In the genomic region with DNA sequence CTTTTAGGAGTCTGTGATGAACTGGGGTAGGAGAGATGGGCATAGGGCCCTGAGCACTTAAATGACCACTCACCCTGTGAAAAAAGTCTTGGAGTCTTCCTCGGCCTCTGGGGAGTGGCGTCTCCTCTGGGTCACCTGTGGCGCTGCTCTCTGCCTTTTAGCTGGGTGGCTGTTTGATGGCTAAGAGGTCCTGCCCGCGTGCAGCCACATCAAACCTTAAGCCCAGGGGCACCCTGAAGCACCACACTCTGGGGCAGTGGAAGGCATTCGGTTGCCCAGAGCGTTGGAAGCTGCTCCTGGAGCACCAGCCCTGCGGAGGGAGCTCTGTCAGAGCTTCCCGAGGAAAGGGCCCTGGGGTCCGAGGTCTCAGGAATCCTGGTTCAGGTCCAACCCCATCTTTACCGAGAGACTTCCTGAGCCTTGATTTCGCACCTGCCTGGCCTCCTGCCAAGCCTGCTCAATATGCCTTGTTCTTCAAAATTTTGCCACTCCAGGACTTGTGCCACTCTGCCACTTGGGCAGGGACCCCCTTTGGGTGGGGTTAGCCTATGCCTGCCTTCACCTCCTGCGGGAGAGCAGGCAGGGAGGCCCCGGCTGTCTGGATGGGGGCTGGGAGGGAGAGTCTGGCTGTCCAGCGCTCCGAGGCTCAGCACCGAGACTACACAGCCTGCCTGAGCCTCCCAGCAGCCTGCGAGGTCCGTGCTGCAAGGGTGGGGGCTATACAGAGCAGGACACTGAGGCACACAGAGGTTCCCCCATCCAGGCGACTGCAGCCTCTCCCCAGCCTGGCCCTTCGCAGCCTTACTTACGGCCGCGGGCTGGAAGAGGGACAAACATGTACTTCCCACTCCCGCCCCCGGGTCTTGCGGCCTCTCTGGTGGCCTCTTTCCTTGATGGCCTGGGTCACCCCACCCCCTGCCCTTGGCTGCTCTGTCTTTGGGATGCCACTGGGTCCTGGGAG, we compare ENCODE assay signal across 28 cellular contexts.
DNase-seq lines count a peak whose midpoint lies in the region; ATAC-seq and TF ChIP-seq lines count a peak whose summit lies in the region.
"Had no signal": no experiment of that assay in that cellular context is flagged by ENCODE, and none has a peak within 500 bp of the region (broad histone marks: within the 10 kb centered on the region; RNA-seq: fewer than 3 reads in every experiment).

No MANE protein-coding gene starts in this region.

- no peak overlapping the region for H3K4ac ChIP-seq in mesendoderm (ENCODE audit: low read depth, low read length)

- H3K79me1 ChIP-seq in mesendoderm (ENCODE audit: low read length), result no peaks in the 10 kb centered on the region

- H3K79me2 ChIP-seq in mesendoderm (ENCODE audit: control insufficient read depth, insufficient read depth, low read length), result no peaks in the 10 kb centered on the region

- peak overlapping the region; percentile 9 for H3K23ac ChIP-seq in mesendoderm (ENCODE audit: low read length)

- H3K4me3 Mint-ChIP-seq in mesothelial cell of epicardium, result no peak overlapping the region
- H3K4me3 Mint-ChIP-seq: activated CD8-positive, alpha-beta memory T cell treated with anti-CD3 and anti-CD28 coated beads, Interleukin-2, amount 10 ng/mL, durations not matched to agents 7 days and 5 days; activated naive CD8-positive, alpha-beta T cell; activated T-helper 1 cell treated with anti-CD3 and anti-CD28 coated beads, Interleukin-12 subunit alpha, Interleukin-12 subunit beta, Interleukin-2, Interleukin-4 antibody, amounts not matched to agents 30 ng/mL and 10 ng/mL and 1 ng/mL, durations not matched to agents 14 hours and 24 hours and 36 hours; naive thymus-derived CD4-positive, alpha-beta T cell; stimulated activated naive CD8-positive, alpha-beta T cell treated with anti-CD3 and anti-CD28 coated beads, Interleukin-15, Interleukin-2, amounts not matched to agents 100 ng/mL and 50 ng/mL, for 24 hours had no signal

- peaks cover 3% of the 10 kb centered on the region for H3K4me1 ChIP-seq in right cardiac atrium (ENCODE audit: control insufficient read depth, insufficient read depth, low read length)
- H3K4me1 ChIP-seq in left ventricle myocardium inferior, result peaks cover 15% of the 10 kb centered on the region
- no peaks in the 10 kb centered on the region for H3K4me1 ChIP-seq in mesendoderm (ENCODE audit: control insufficient read depth, low read depth, low read length)
- H3K4me1 ChIP-seq: foreskin keratinocyte had no signal

- H2AK5ac ChIP-seq in mesendoderm (ENCODE audit: low read length), result no peak overlapping the region

- H3K4me1 Mint-ChIP-seq in mesothelial cell of epicardium, result peaks cover 19% of the 10 kb centered on the region
- H3K4me1 Mint-ChIP-seq: activated CD8-positive, alpha-beta memory T cell treated with anti-CD3 and anti-CD28 coated beads, Interleukin-2, amount 10 ng/mL, durations not matched to agents 7 days and 5 days had no signal

- H2BK15ac ChIP-seq in mesendoderm (replicated peaks; ENCODE audit: low read depth), result no peak overlapping the region

- H2BK120ac ChIP-seq in mesendoderm (ENCODE audit: low read depth, low read length), result no peak overlapping the region

- WGBS in right cardiac atrium, result 64% methylated on average over 27 of the region's 27 CpGs
- no CpG with 5 or more reads among the region's 27 CpGs for WGBS in mesendoderm (ENCODE audit: extremely low coverage, insufficient coverage, low lambda C conversion rate)

- H3K27ac ChIP-seq in right cardiac atrium (ENCODE audit: low read length) (no peak overlapping the region), left ventricle myocardium inferior (replicated peaks) (no peak overlapping the region), mesendoderm (ENCODE audit: low read depth, low read length) (no peak overlapping the region)
- H3K27ac ChIP-seq: cardiac muscle cell, coronary artery, esophagus muscularis mucosa, foreskin keratinocyte, PC-9, skin epidermis had no signal

- H3K4me2 ChIP-seq in mesendoderm (ENCODE audit: low read length), result no peak overlapping the region
- H3K4me2 ChIP-seq: PC-9 had no signal

- no peak overlapping the region for H3K56ac ChIP-seq in mesendoderm (ENCODE audit: low read length)

- DNase-seq in right cardiac atrium (peak; percentile 8 to 62 (median 53)), left ventricle myocardium inferior (no peak), SW480 (ENCODE audit: low spot score) (peak; percentile 41), mesendoderm (no peak), mesothelial cell of epicardium (ENCODE audit: low spot score in 2 of 2, unreplicated experiment in 2 of 2) (no peak), islet precursor cell (no peak)
- DNase-seq in activated naive CD4-positive, alpha-beta T cell treated with anti-CD3 and anti-CD28 coated beads, Interleukin-2, amount 50 U/mL, for 72 hours (ENCODE audit: low spot score in 2 of 2), result no peak
- DNase-seq: activated CD4-positive, CD25-positive, alpha-beta regulatory T cell; activated CD8-positive, alpha-beta memory T cell treated with anti-CD3 and anti-CD28 coated beads, Interleukin-2, amount 10 ng/mL, durations not matched to agents 7 days and 5 days; anterior cingulate cortex; foreskin keratinocyte; midbrain; naive thymus-derived CD4-positive, alpha-beta T cell; NCI-H2171; NCI-H510A; PC-9; SIG-M5; SW 1271 had no signal

- H3K9me3 ChIP-seq in right cardiac atrium (ENCODE audit: control insufficient read depth, low read length) (no peaks in the 10 kb centered on the region), left ventricle myocardium inferior (replicated peaks) (no peaks in the 10 kb centered on the region)
- H3K9me3 ChIP-seq: esophagus muscularis mucosa had no signal

- H3K36me3 ChIP-seq in left ventricle myocardium inferior (no peaks in the 10 kb centered on the region), mesendoderm (ENCODE audit: control insufficient read depth, insufficient read depth, low read length) (no peaks in the 10 kb centered on the region)
- H3K36me3 ChIP-seq: cardiac muscle cell, esophagus muscularis mucosa had no signal

- no peak overlapping the region for H2BK5ac ChIP-seq in mesendoderm (ENCODE audit: low read length)

- intact Hi-C loops in right cardiac atrium (cut with DNase I), result no loop called here
- intact Hi-C loops in left ventricle myocardium inferior (cut with micrococcal nuclease), result no loop called here

- peaks cover 4% of the 10 kb centered on the region for H3K27me3 Mint-ChIP-seq in mesothelial cell of epicardium (ENCODE audit: low read depth)
- H3K27me3 Mint-ChIP-seq: activated CD8-positive, alpha-beta memory T cell treated with anti-CD3 and anti-CD28 coated beads, Interleukin-2, amount 10 ng/mL, durations not matched to agents 7 days and 5 days; activated naive CD8-positive, alpha-beta T cell had no signal

- no peak overlapping the region for H4K5ac ChIP-seq in mesendoderm (ENCODE audit: low read length)

- H3K4me3 ChIP-seq in right cardiac atrium (ENCODE audit: low read length), result no peak overlapping the region
- no peak overlapping the region for H3K4me3 ChIP-seq in left ventricle myocardium inferior
- no peak overlapping the region for H3K4me3 ChIP-seq in mesendoderm (ENCODE audit: low read length)
- H3K4me3 ChIP-seq: cardiac muscle cell, coronary artery, esophagus muscularis mucosa, PC-9, skin epidermis had no signal

- no peak overlapping the region for H3K18ac ChIP-seq in mesendoderm (ENCODE audit: low read length)

- H3K9me3 Mint-ChIP-seq in activated naive CD4-positive, alpha-beta T cell treated with anti-CD3 and anti-CD28 coated beads, Interleukin-2, amount 50 U/mL, for 72 hours, result no peaks in the 10 kb centered on the region
- no peaks in the 10 kb centered on the region for H3K9me3 Mint-ChIP-seq in mesothelial cell of epicardium
- H3K9me3 Mint-ChIP-seq: activated T-helper 1 cell treated with anti-CD3 and anti-CD28 coated beads, Interleukin-12 subunit alpha, Interleukin-12 subunit beta, Interleukin-2, Interleukin-4 antibody, amounts not matched to agents 30 ng/mL and 10 ng/mL and 1 ng/mL, durations not matched to agents 14 hours and 24 hours and 36 hours; naive thymus-derived CD4-positive, alpha-beta T cell; stimulated activated naive CD8-positive, alpha-beta T cell treated with anti-CD3 and anti-CD28 coated beads, Interleukin-15, Interleukin-2, amounts not matched to agents 100 ng/mL and 50 ng/mL, for 24 hours had no signal

- ATAC-seq in right cardiac atrium, result no peak
- ATAC-seq in HG03460 (IDR thresholded peaks at IDR 0.05; ENCODE audit: unreplicated experiment), result no peak
- no peak for ATAC-seq in activated naive CD4-positive, alpha-beta T cell treated with anti-CD3 and anti-CD28 coated beads, Interleukin-2, amount 50 U/mL, for 72 hours
- ATAC-seq: activated CD8-positive, alpha-beta memory T cell treated with anti-CD3 and anti-CD28 coated beads, Interleukin-2, amount 10 ng/mL, durations not matched to agents 7 days and 5 days; foreskin keratinocyte; HCT116; left lobe of liver; naive thymus-derived CD4-positive, alpha-beta T cell had no signal

- H3K27ac Mint-ChIP-seq in activated naive CD4-positive, alpha-beta T cell treated with anti-CD3 and anti-CD28 coated beads, Interleukin-2, amount 50 U/mL, for 72 hours, result no peak overlapping the region
- no peak overlapping the region for H3K27ac Mint-ChIP-seq in mesothelial cell of epicardium
- H3K27ac Mint-ChIP-seq: activated CD8-positive, alpha-beta memory T cell treated with anti-CD3 and anti-CD28 coated beads, Interleukin-2, amount 10 ng/mL, durations not matched to agents 7 days and 5 days; activated naive CD8-positive, alpha-beta T cell; activated T-helper 1 cell treated with anti-CD3 and anti-CD28 coated beads, Interleukin-12 subunit alpha, Interleukin-12 subunit beta, Interleukin-2, Interleukin-4 antibody, amounts not matched to agents 30 ng/mL and 10 ng/mL and 1 ng/mL, durations not matched to agents 14 hours and 24 hours and 36 hours; stimulated activated naive CD8-positive, alpha-beta T cell treated with anti-CD3 and anti-CD28 coated beads, Interleukin-15, Interleukin-2, amounts not matched to agents 100 ng/mL and 50 ng/mL, for 24 hours had no signal

- H3K36me3 Mint-ChIP-seq in activated naive CD4-positive, alpha-beta T cell treated with anti-CD3 and anti-CD28 coated beads, Interleukin-2, amount 50 U/mL, for 72 hours, result no peaks in the 10 kb centered on the region
- H3K36me3 Mint-ChIP-seq in mesothelial cell of epicardium, result no peaks in the 10 kb centered on the region
- H3K36me3 Mint-ChIP-seq: activated CD8-positive, alpha-beta memory T cell treated with anti-CD3 and anti-CD28 coated beads, Interleukin-2, amount 10 ng/mL, durations not matched to agents 7 days and 5 days; activated naive CD8-positive, alpha-beta T cell; naive thymus-derived CD4-positive, alpha-beta T cell had no signal

- no peak for TF ChIP-seq CTCF in left ventricle myocardium inferior (IDR thresholded peaks at IDR 0.05; ENCODE audit: borderline replicate concordance)
- no peak for TF ChIP-seq CTCF in mesothelial cell of epicardium (IDR thresholded peaks at IDR 0.05; ENCODE audit: unreplicated experiment)

- no peak overlapping the region for H4K8ac ChIP-seq in mesendoderm (ENCODE audit: low read depth, low read length)

- H3K9ac ChIP-seq in mesendoderm (ENCODE audit: low read length), result no peak overlapping the region

- H3K27me3 ChIP-seq in right cardiac atrium (ENCODE audit: control insufficient read depth, insufficient read depth) (no peaks in the 10 kb centered on the region), left ventricle myocardium inferior (ENCODE audit: low read depth) (no peaks in the 10 kb centered on the region), mesendoderm (ENCODE audit: insufficient read depth, low read length, poor library complexity) (no peaks in the 10 kb centered on the region)
- H3K27me3 ChIP-seq: cardiac muscle cell, esophagus muscularis mucosa had no signal

Comparison
In these comparisons a context has a peak if more than half of its experiments do, and no peak if none do; other contexts are left out.
1. DNase-seq: peak in right cardiac atrium (3 of 3) and SW480 (single experiment); none in left ventricle myocardium inferior (single experiment), mesendoderm (single experiment), activated naive CD4-positive, alpha-beta T cell treated with anti-CD3 and anti-CD28 coated beads, Interleukin-2, amount 50 U/mL, for 72 hours (0 of 2), mesothelial cell of epicardium (0 of 2) and islet precursor cell (single experiment).